In genomic region chr17:50072925-50073324, GRCh38 we compare ENCODE assay signal across 28 cellular contexts.
"Had no signal": no experiment of that assay in that cellular context is flagged by ENCODE, and none has a peak within 500 bp of the region (broad histone marks: within the 10 kb centered on the region; RNA-seq: fewer than 3 reads in every experiment).

No MANE protein-coding gene starts in this region.

- H3K4me2 ChIP-seq: smooth muscle cell had no signal

- H3K36me3 Mint-ChIP-seq: natural killer cell treated with Interleukin-12 subunit alpha and Interleukin-12 subunit beta and Interleukin-15 and Interleukin-18, amount 100 ng/mL, for 72 hours had no signal

- H3K4me3 Mint-ChIP-seq: activated naive CD8-positive, alpha-beta T cell; activated T-cell treated with anti-CD3 and anti-CD28 coated beads, Interleukin-2, amount 50 U/mL, for 72 hours; effector memory CD8-positive, alpha-beta T cell; natural killer cell treated with Interleukin-12 subunit alpha and Interleukin-12 subunit beta and Interleukin-15 and Interleukin-18, amount 100 ng/mL, for 72 hours had no signal

- H3K4me1 ChIP-seq: lower lobe of right lung, prostate gland, suprapubic skin, transverse colon had no signal

- H3K9me3 Mint-ChIP-seq: effector memory CD8-positive, alpha-beta T cell; natural killer cell treated with Interleukin-12 subunit alpha and Interleukin-12 subunit beta and Interleukin-15 and Interleukin-18, amount 100 ng/mL, for 72 hours had no signal

- H3K36me3 ChIP-seq: ovary had no signal

- H3K4me3 ChIP-seq: heart left ventricle, lower lobe of right lung, mucosa of descending colon, ovary, prostate gland, smooth muscle cell, suprapubic skin, transverse colon had no signal

- ATAC-seq: activated T-cell treated with anti-CD3 and anti-CD28 coated beads, Interleukin-2, amount 50 U/mL, for 72 hours; effector memory CD8-positive, alpha-beta T cell; heart left ventricle; left lobe of liver; lower lobe of right lung; mucosa of descending colon had no signal

- H3K9me3 ChIP-seq: heart left ventricle, lower lobe of right lung, mucosa of descending colon, ovary, prostate gland, suprapubic skin, transverse colon had no signal

- DNase-seq: activated CD4-positive, alpha-beta T cell treated with anti-CD3 and anti-CD28 coated beads for 4 hours; activated CD4-positive, alpha-beta T cell treated with anti-CD3 and anti-CD28 coated beads, Interleukin-2, amount 50 U/mL, for 4 hours; activated effector memory CD4-positive, alpha-beta T cell treated with Interleukin-2 at 50 U/mL for 16 hours; activated naive CD4-positive, alpha-beta T cell treated with Interleukin-2 at 50 U/mL for 16 hours; activated T-cell treated with anti-CD3 and anti-CD28 coated beads for 4 hours; activated T-cell treated with anti-CD3 and anti-CD28 coated beads, Interleukin-2, amount 50 U/mL, for 72 hours; aorta; brain microvascular endothelial cell; caudate nucleus; cortex of kidney; effector memory CD8-positive, alpha-beta T cell; foreskin fibroblast; kidney glomerular epithelial cell; lower lobe of right lung; ovary; stimulated activated CD4-positive, alpha-beta T cell treated with anti-CD3 and anti-CD28 coated beads, Interleukin-1b, Interleukin-23, amount 100 ng/mL, for 48 hours; stimulated activated CD4-positive, alpha-beta T cell treated with anti-CD3 and anti-CD28 coated beads, Interleukin-4, amount 100 ng/mL, for 4 hours; stimulated activated naive CD4-positive, alpha-beta T cell; T-helper 2 cell; transverse colon had no signal

- H3K27me3 ChIP-seq: brain microvascular endothelial cell, heart left ventricle, ovary, suprapubic skin, transverse colon had no signal

- H3K27ac ChIP-seq: brain microvascular endothelial cell, heart left ventricle, lower lobe of right lung, ovary, prostate gland, suprapubic skin, transverse colon had no signal

- H3K27me3 Mint-ChIP-seq: activated naive CD8-positive, alpha-beta T cell; effector memory CD8-positive, alpha-beta T cell; natural killer cell treated with Interleukin-12 subunit alpha and Interleukin-12 subunit beta and Interleukin-15 and Interleukin-18, amount 100 ng/mL, for 72 hours had no signal

- H3K27ac Mint-ChIP-seq: activated naive CD8-positive, alpha-beta T cell; activated T-cell treated with anti-CD3 and anti-CD28 coated beads, Interleukin-2, amount 50 U/mL, for 72 hours; effector memory CD8-positive, alpha-beta T cell; natural killer cell treated with Interleukin-12 subunit alpha and Interleukin-12 subunit beta and Interleukin-15 and Interleukin-18, amount 100 ng/mL, for 72 hours had no signal
